ENCODE assay signal across 8 cellular contexts in genomic region chr5:157312492-157312891, GRCh38. TPM values are rescaled to one million over a fixed set of nuclear protein-coding genes. Genes with fewer than 3 reads are reported as not detected.
DNase-seq lines count a peak whose midpoint lies in the region; ATAC-seq and TF ChIP-seq lines count a peak whose summit lies in the region.

No MANE protein-coding gene starts in this region.

- TF ChIP-seq POLR2A in upper lobe of left lung (IDR thresholded peaks at IDR 0.05), result no peak

- H3K27ac ChIP-seq in BLaER1, result peak overlapping the region; percentile 45
- H3K27ac ChIP-seq in upper lobe of left lung, result no peak overlapping the region

- H3K9ac ChIP-seq in BLaER1, result peak overlapping the region; percentile 32; the same call in 1 of the 2 replicates

- no peak for TF ChIP-seq EP300 in upper lobe of left lung (IDR thresholded peaks at IDR 0.05)

- peak; percentile 11 for DNase-seq in NCI-H82 treated with DMSO at 0.1 percent for 48 hours (lab: John Stamatoyannopoulos, UW; ENCODE audit: unreplicated experiment)
- peak; percentile 73 for DNase-seq in activated CD8-positive, alpha-beta memory T cell treated with anti-CD3 and anti-CD28 coated beads, Interleukin-2, amount 10 ng/mL, durations not matched to agents 7 days and 5 days
- DNase-seq in epithelial cell of proximal tubule (ENCODE audit: low read depth), result no peak
- peak; percentile 12 for DNase-seq in neural crest cell (ENCODE audit: low read depth, low spot score)
- DNase-seq in upper lobe of left lung, result peak in 1 of 2 donors; percentile 38

- peaks cover 85% of the 10 kb centered on the region for H3K36me3 ChIP-seq in BLaER1
- peaks cover 0 to 15% (median 5%) of the 10 kb centered on the region in 4 donors for H3K36me3 ChIP-seq in upper lobe of left lung

- TF ChIP-seq CTCF in epithelial cell of proximal tubule (conservative IDR thresholded peaks at IDR 0.05; ENCODE audit: low read depth, low read length) (peak; percentile 97), neural crest cell (conservative IDR thresholded peaks at IDR 0.05) (peak; percentile 73), upper lobe of left lung (IDR thresholded peaks at IDR 0.05) (peak; percentile 17 to 64 (median 47))

- peak overlapping the region; percentile 58 for H3K27ac Mint-ChIP-seq in activated CD8-positive, alpha-beta memory T cell treated with anti-CD3 and anti-CD28 coated beads, Interleukin-2, amount 10 ng/mL, durations not matched to agents 7 days and 5 days
- H3K27ac Mint-ChIP-seq in neural crest cell (ENCODE audit: unreplicated experiment), result no peak overlapping the region

- H3K4me3 ChIP-seq in BLaER1, result no peak overlapping the region
- H3K4me3 ChIP-seq in epithelial cell of proximal tubule (ENCODE audit: low read depth, low read length), result no peak overlapping the region
- H3K4me3 ChIP-seq in upper lobe of left lung, result no peak overlapping the region

- CTCF ChIA-PET in activated CD8-positive, alpha-beta memory T cell treated with anti-CD3 and anti-CD28 coated beads, Interleukin-2, amount 10 ng/mL, durations not matched to agents 7 days and 5 days (lab: Charles Lee), result interaction anchor here (0.9 to 2.1 kb wide), 10 partner anchors 9 to 165 kb away, joined by 3 to 11 read pairs (median 4); no protein-coding TSS in a partner anchor

- H3K9me3 Mint-ChIP-seq in activated CD8-positive, alpha-beta memory T cell treated with anti-CD3 and anti-CD28 coated beads, Interleukin-2, amount 10 ng/mL, durations not matched to agents 7 days and 5 days (ENCODE audit: low read depth), result no peaks in the 10 kb centered on the region
- H3K9me3 Mint-ChIP-seq in neural crest cell, result no peaks in the 10 kb centered on the region

- H3K4me2 ChIP-seq in BLaER1, result peak overlapping the region; percentile 69

- ATAC-seq in GM18867 (IDR thresholded peaks at IDR 0.05; ENCODE audit: unreplicated experiment), result peak; percentile 84
- peak; percentile 88 for ATAC-seq in HG03095 (IDR thresholded peaks at IDR 0.05; ENCODE audit: unreplicated experiment)
- peak; percentile 90 for ATAC-seq in activated CD8-positive, alpha-beta memory T cell treated with anti-CD3 and anti-CD28 coated beads, Interleukin-2, amount 10 ng/mL, durations not matched to agents 7 days and 5 days
- ATAC-seq in upper lobe of left lung (ENCODE audit: low FRiP score in 2 of 2), result peak; percentile 75 to 76

- H3K9me3 ChIP-seq in BLaER1 (no peaks in the 10 kb centered on the region), upper lobe of left lung (no peaks in the 10 kb centered on the region)

- H3K27me3 ChIP-seq in BLaER1 (no peaks in the 10 kb centered on the region), upper lobe of left lung (no peaks in the 10 kb centered on the region)

- WGBS in upper lobe of left lung, 2 donors, result 25 to 31% methylated on average over 6 of the region's 6 CpGs

- H3K4me3 Mint-ChIP-seq in activated CD8-positive, alpha-beta memory T cell treated with anti-CD3 and anti-CD28 coated beads, Interleukin-2, amount 10 ng/mL, durations not matched to agents 7 days and 5 days, result no peak overlapping the region
- no peak overlapping the region for H3K4me3 Mint-ChIP-seq in neural crest cell

- H4K20me1 ChIP-seq in BLaER1, result peaks cover 20% of the 10 kb centered on the region; the same call in 1 of the 2 replicates

- peaks cover 70% of the 10 kb centered on the region for H3K36me3 Mint-ChIP-seq in activated CD8-positive, alpha-beta memory T cell treated with anti-CD3 and anti-CD28 coated beads, Interleukin-2, amount 10 ng/mL, durations not matched to agents 7 days and 5 days
- H3K36me3 Mint-ChIP-seq in neural crest cell (ENCODE audit: low read depth), result peaks cover 11% of the 10 kb centered on the region

- peaks cover 21% of the 10 kb centered on the region for H3K4me1 Mint-ChIP-seq in activated CD8-positive, alpha-beta memory T cell treated with anti-CD3 and anti-CD28 coated beads, Interleukin-2, amount 10 ng/mL, durations not matched to agents 7 days and 5 days
- H3K4me1 Mint-ChIP-seq in neural crest cell, result no peaks in the 10 kb centered on the region

- H3K4me1 ChIP-seq in BLaER1 (peaks cover 50% of the 10 kb centered on the region), upper lobe of left lung (no peaks in the 10 kb centered on the region)

- no peaks in the 10 kb centered on the region for H3K27me3 Mint-ChIP-seq in activated CD8-positive, alpha-beta memory T cell treated with anti-CD3 and anti-CD28 coated beads, Interleukin-2, amount 10 ng/mL, durations not matched to agents 7 days and 5 days
- H3K27me3 Mint-ChIP-seq in neural crest cell (ENCODE audit: low read depth), result no peaks in the 10 kb centered on the region

RNA-seq across cellular contexts. Expression of gene CYFIP2, which starts 46.6 kb away (rescaled TPM):
- 100 to 1,000 TPM; 382 to 438 TPM for total RNA-seq in activated CD8-positive, alpha-beta memory T cell treated with anti-CD3 and anti-CD28 coated beads, Interleukin-2, amount 10 ng/mL, durations not matched to agents 7 days and 5 days
- total RNA-seq in epithelial cell of proximal tubule (56.5 and 59.2 TPM in 2 replicates), neural crest cell (74.5 and 76.6 TPM in 2 replicates), upper lobe of left lung (10 to 100 TPM; 39.6 to 71.8 (median 47.7) TPM)

Comparison
In these comparisons a context has a peak if more than half of its experiments do, and no peak if none do; other contexts are left out.
1. CTCF ChIP-seq: peak in every context shown above with its lines; median percentile 97 in epithelial cell of proximal tubule; 73 in neural crest cell; 47 in upper lobe of left lung.